ENCODE assay signal across 8 cellular contexts in genomic region chr2:207505180-207505579, GRCh38. TPM values are rescaled to one million over a fixed set of nuclear protein-coding genes. Genes with fewer than 3 reads are reported as not detected.
DNase-seq lines count a peak whose midpoint lies in the region; ATAC-seq and TF ChIP-seq lines count a peak whose summit lies in the region.

No MANE protein-coding gene starts in this region.

- BruUV-seq in PC-9 (replicated peaks; lab: Mats Ljungman, UMichigan), result TSS peak; percentile 96

- intact Hi-C loops in PC-9 (cut with micrococcal nuclease; ENCODE audit: unreplicated experiment), result loop anchor here (1.0 kb wide), 1 partner anchor 8 kb away; no protein-coding TSS in a partner anchor

- H3K36me3 ChIP-seq in PC-9 (ENCODE audit: low read depth), result no peaks in the 10 kb centered on the region
- no peaks in the 10 kb centered on the region for H3K36me3 ChIP-seq in skeletal muscle tissue (ENCODE audit: control insufficient read depth in 3 of 3, insufficient read depth in 3 of 3, low read length in 3 of 3)

- POLR2A ChIA-PET in PC-9 (lab: Charles Lee; ENCODE audit: unreplicated experiment), result interaction anchor here (0.5 to 1.3 kb wide), 3 partner anchors 25 to 713 kb away, joined by 3 to 6 read pairs (median 5); partner anchors contain the start of gene CREB1

- DNase-seq in NCI-H82 (lab: John Stamatoyannopoulos, UW) (peak; percentile 30), NCI-H82 treated with DMSO at 0.1 percent for 48 hours (lab: John Stamatoyannopoulos, UW; ENCODE audit: unreplicated experiment) (no peak), PC-9 (no peak), epithelial cell of esophagus (ENCODE audit: low read depth) (peak; percentile 75), NCI-H187 treated with DMSO at 0.1 percent for 48 hours (lab: John Stamatoyannopoulos, UW) (no peak)
- no peak for DNase-seq in stimulated activated CD4-positive, alpha-beta T cell treated with anti-CD3 and anti-CD28 coated beads, Interleukin-4, amount 100 ng/mL, for 24 hours

- no peaks in the 10 kb centered on the region for H3K27me3 ChIP-seq in PC-9 (ENCODE audit: insufficient read depth, low read depth)
- no peaks in the 10 kb centered on the region for H3K27me3 ChIP-seq in skeletal muscle tissue (ENCODE audit: control insufficient read depth in 3 of 3, insufficient read depth in 3 of 3, low read length in 3 of 3)

- CTCF ChIA-PET in PC-9 (lab: Charles Lee), result no interaction called here

- H3K4me3 ChIP-seq in PC-9 (no peak overlapping the region), epithelial cell of esophagus (ENCODE audit: low read length) (no peak overlapping the region), skeletal muscle tissue (ENCODE audit: low read length in 3 of 3) (no peak overlapping the region)

- no peaks in the 10 kb centered on the region for H3K9me2 ChIP-seq in PC-9 (ENCODE audit: insufficient read depth)

- no peaks in the 10 kb centered on the region for H3K9me3 ChIP-seq in PC-9 (ENCODE audit: insufficient read depth, low read depth)
- H3K9me3 ChIP-seq in skeletal muscle tissue (ENCODE audit: control insufficient read depth in 3 of 3, low read length in 3 of 3), result no peaks in the 10 kb centered on the region

- H3K9ac ChIP-seq in skeletal muscle tissue (ENCODE audit: low read depth in 1 of 3, low read length in 3 of 3), result no peak overlapping the region

- H3K4me1 ChIP-seq in PC-9 (replicated peaks; ENCODE audit: insufficient read depth) (peaks cover 24% of the 10 kb centered on the region), skeletal muscle tissue (ENCODE audit: control insufficient read depth in 3 of 3, insufficient read depth in 3 of 3, low read length in 3 of 3) (peaks cover 3 to 13% (median 6%) of the 10 kb centered on the region in 3 donors)

- H3K4me2 ChIP-seq in PC-9, result peak overlapping the region; percentile 24

- H3K27ac ChIP-seq in PC-9 (peak overlapping the region; percentile 70), skeletal muscle tissue (ENCODE audit: low read depth, low read length) (peak overlapping the region; percentile 14)

- no peaks in the 10 kb centered on the region for H4K20me1 ChIP-seq in PC-9 (ENCODE audit: insufficient read depth)

- no peaks in the 10 kb centered on the region for H3K79me2 ChIP-seq in PC-9 (ENCODE audit: low read depth)

- no peak overlapping the region; the same call in 1 of the 2 replicates for H2AFZ ChIP-seq in PC-9

- no peak for ATAC-seq in GM19455 (IDR thresholded peaks at IDR 0.05; ENCODE audit: unreplicated experiment)

- H3F3A ChIP-seq in PC-9 (ENCODE audit: insufficient read depth, low read depth), result peaks cover 17% of the 10 kb centered on the region; the same call in 1 of the 2 replicates

- no peak for TF ChIP-seq CTCF in PC-9 (conservative IDR thresholded peaks at IDR 0.05)
- no peak for TF ChIP-seq CTCF in epithelial cell of esophagus (IDR thresholded peaks at IDR 0.05; ENCODE audit: insufficient read depth, low read depth, low read length, missing control alignments)

RNA-seq across cellular contexts. Expression of gene CREB1, which starts 24.6 kb away (rescaled TPM):
- total RNA-seq in PC-9 (2021) (36.1 and 42.2 TPM in 2 replicates), skeletal muscle tissue (30.8 TPM)

Comparison
In these comparisons a context has a peak if more than half of its experiments do, and no peak if none do; other contexts are left out.
1. DNase-seq: peak in NCI-H82 (single experiment) and epithelial cell of esophagus (single experiment); none in NCI-H82 treated with DMSO at 0.1 percent for 48 hours (single experiment), PC-9 (0 of 2), NCI-H187 treated with DMSO at 0.1 percent for 48 hours (single experiment) and stimulated activated CD4-positive, alpha-beta T cell treated with anti-CD3 and anti-CD28 coated beads, Interleukin-4, amount 100 ng/mL, for 24 hours (single experiment).